8 cellular contexts compared by ENCODE assay signal in genomic region chr3:41893977-41894376, GRCh38.
DNase-seq lines count a peak whose midpoint lies in the region; ATAC-seq and TF ChIP-seq lines count a peak whose summit lies in the region.

No MANE protein-coding gene starts in this region.

- H3K27me3 Mint-ChIP-seq in activated CD8-positive, alpha-beta T cell treated with anti-CD3 and anti-CD28 coated beads for 36 hours: no peaks in the 10 kb centered on the region
- H3K27me3 Mint-ChIP-seq in activated CD8-positive, alpha-beta T cell treated with anti-CD3 and anti-CD28 coated beads, Interleukin-2, amount 10 ng/mL, durations not matched to agents 7 days and 5 days (ENCODE audit: low read depth): no peaks in the 10 kb centered on the region
- H3K27me3 Mint-ChIP-seq in memory B cell: no peaks in the 10 kb centered on the region

- no peak for ATAC-seq in activated CD8-positive, alpha-beta T cell treated with anti-CD3 and anti-CD28 coated beads for 36 hours
- no peak for ATAC-seq in activated CD8-positive, alpha-beta T cell treated with anti-CD3 and anti-CD28 coated beads, Interleukin-2, amount 10 ng/mL, durations not matched to agents 7 days and 5 days
- ATAC-seq in memory B cell (ENCODE audit: low read depth) (no peak), HG03095 (IDR thresholded peaks at IDR 0.05; ENCODE audit: unreplicated experiment) (no peak)

- H3K4me3 ChIP-seq in NB4 (ENCODE audit: low read depth, low read length): no peak overlapping the region

- POLR2A ChIA-PET in activated CD8-positive, alpha-beta T cell treated with anti-CD3 and anti-CD28 coated beads for 36 hours (lab: Charles Lee): no interaction called here
- POLR2A ChIA-PET in activated CD8-positive, alpha-beta T cell treated with anti-CD3 and anti-CD28 coated beads, Interleukin-2, amount 10 ng/mL, durations not matched to agents 7 days and 5 days (lab: Charles Lee): no interaction called here

- H3K4me3 Mint-ChIP-seq in activated CD8-positive, alpha-beta T cell treated with anti-CD3 and anti-CD28 coated beads for 36 hours: no peak overlapping the region
- no peak overlapping the region for H3K4me3 Mint-ChIP-seq in activated CD8-positive, alpha-beta T cell treated with anti-CD3 and anti-CD28 coated beads, Interleukin-2, amount 10 ng/mL, durations not matched to agents 7 days and 5 days
- H3K4me3 Mint-ChIP-seq in memory B cell: no peak overlapping the region

- H3K36me3 Mint-ChIP-seq in activated CD8-positive, alpha-beta T cell treated with anti-CD3 and anti-CD28 coated beads for 36 hours (ENCODE audit: low read depth): peaks cover 15% of the 10 kb centered on the region
- H3K36me3 Mint-ChIP-seq in activated CD8-positive, alpha-beta T cell treated with anti-CD3 and anti-CD28 coated beads, Interleukin-2, amount 10 ng/mL, durations not matched to agents 7 days and 5 days (ENCODE audit: low read depth): peaks cover 16% of the 10 kb centered on the region
- peaks cover 29% of the 10 kb centered on the region for H3K36me3 Mint-ChIP-seq in memory B cell

- no peak overlapping the region for H3K27ac Mint-ChIP-seq in activated CD8-positive, alpha-beta T cell treated with anti-CD3 and anti-CD28 coated beads for 36 hours
- H3K27ac Mint-ChIP-seq in activated CD8-positive, alpha-beta T cell treated with anti-CD3 and anti-CD28 coated beads, Interleukin-2, amount 10 ng/mL, durations not matched to agents 7 days and 5 days: no peak overlapping the region
- no peak overlapping the region for H3K27ac Mint-ChIP-seq in memory B cell

- peak; percentile 13 for DNase-seq in activated CD8-positive, alpha-beta T cell treated with anti-CD3 and anti-CD28 coated beads for 36 hours
- no peak for DNase-seq in activated CD8-positive, alpha-beta T cell treated with anti-CD3 and anti-CD28 coated beads, Interleukin-2, amount 10 ng/mL, durations not matched to agents 7 days and 5 days
- DNase-seq in NB4 (ENCODE audit: low read depth) (peak; percentile 53), cerebellar cortex (ENCODE audit: low spot score) (peak; percentile 73), memory B cell (ENCODE audit: low spot score in 2 of 2) (peak; percentile 23 to 25), NCI-H187 (lab: John Stamatoyannopoulos, UW) (no peak)
- no peak for DNase-seq in stimulated activated CD4-positive, alpha-beta T cell treated with anti-CD3 and anti-CD28 coated beads, Interleukin-4, amount 100 ng/mL, for 1 hour

- intact Hi-C loops in activated CD8-positive, alpha-beta T cell treated with anti-CD3 and anti-CD28 coated beads for 36 hours (cut with micrococcal nuclease): loop anchor here (2.0 to 10.0 kb wide), 2 partner anchors 205 to 301 kb away; no protein-coding TSS in a partner anchor

- CTCF ChIA-PET in activated CD8-positive, alpha-beta T cell treated with anti-CD3 and anti-CD28 coated beads for 36 hours (lab: Charles Lee): interaction anchor here (1.0 to 2.5 kb wide), 2 partner anchors 205 to 297 kb away, joined by 5 to 22 read pairs; no protein-coding TSS in a partner anchor
- CTCF ChIA-PET in activated CD8-positive, alpha-beta T cell treated with anti-CD3 and anti-CD28 coated beads, Interleukin-2, amount 10 ng/mL, durations not matched to agents 7 days and 5 days (lab: Charles Lee): interaction anchor here (1.2 to 3.2 kb wide), 2 partner anchors 206 to 297 kb away, joined by 4 to 13 read pairs; no protein-coding TSS in a partner anchor

- peak; percentile 60 for TF ChIP-seq CTCF in activated CD8-positive, alpha-beta T cell treated with anti-CD3 and anti-CD28 coated beads for 36 hours (IDR thresholded peaks at IDR 0.05)
- no peak for TF ChIP-seq CTCF in NB4 (IDR thresholded peaks at IDR 0.05; ENCODE audit: low read depth, low read length)

- H3K9me3 Mint-ChIP-seq in activated CD8-positive, alpha-beta T cell treated with anti-CD3 and anti-CD28 coated beads for 36 hours: peaks cover 9% of the 10 kb centered on the region
- peaks cover 15% of the 10 kb centered on the region for H3K9me3 Mint-ChIP-seq in activated CD8-positive, alpha-beta T cell treated with anti-CD3 and anti-CD28 coated beads, Interleukin-2, amount 10 ng/mL, durations not matched to agents 7 days and 5 days (ENCODE audit: insufficient read depth)
- H3K9me3 Mint-ChIP-seq in memory B cell: peaks cover 11% of the 10 kb centered on the region

- H3K4me1 Mint-ChIP-seq in activated CD8-positive, alpha-beta T cell treated with anti-CD3 and anti-CD28 coated beads for 36 hours (ENCODE audit: low read depth): no peaks in the 10 kb centered on the region
- no peaks in the 10 kb centered on the region for H3K4me1 Mint-ChIP-seq in activated CD8-positive, alpha-beta T cell treated with anti-CD3 and anti-CD28 coated beads, Interleukin-2, amount 10 ng/mL, durations not matched to agents 7 days and 5 days (ENCODE audit: low read depth)
- no peaks in the 10 kb centered on the region for H3K4me1 Mint-ChIP-seq in memory B cell

- no peak for TF ChIP-seq POLR2A in NB4 (IDR thresholded peaks at IDR 0.05; ENCODE audit: extremely low read depth, insufficient read length)

Comparison
In these comparisons a context has a peak if more than half of its experiments do, and no peak if none do; other contexts are left out.
1. DNase-seq: peak in activated CD8-positive, alpha-beta T cell treated with anti-CD3 and anti-CD28 coated beads for 36 hours (single experiment), NB4 (single experiment), cerebellar cortex (single experiment) and memory B cell (2 of 2); none in activated CD8-positive, alpha-beta T cell treated with anti-CD3 and anti-CD28 coated beads, Interleukin-2, amount 10 ng/mL, durations not matched to agents 7 days and 5 days (single experiment), NCI-H187 (0 of 2) and stimulated activated CD4-positive, alpha-beta T cell treated with anti-CD3 and anti-CD28 coated beads, Interleukin-4, amount 100 ng/mL, for 1 hour (single experiment).